Comparison of ENCODE assay signal across 25 cellular contexts in genomic region chr11:107408762-107409200, GRCh38. TPM values are rescaled to one million over a fixed set of nuclear protein-coding genes. Genes with fewer than 3 reads are reported as not detected.
DNase-seq lines count a peak whose midpoint lies in the region; ATAC-seq and FAIRE-seq lines count a peak whose summit lies in the region.
"Had no signal": no experiment of that assay in that cellular context is flagged by ENCODE, and none has a peak within 500 bp of the region (broad histone marks: within the 10 kb centered on the region; RNA-seq: fewer than 3 reads in every experiment).

No MANE protein-coding gene starts in this region.

- ATAC-seq in GM21786 (IDR thresholded peaks at IDR 0.05; ENCODE audit: unreplicated experiment) (peak; percentile 66), left lobe of liver (peak; percentile 86), Right ventricle myocardium superior (ENCODE audit: poor library complexity) (no peak), GM21515 (IDR thresholded peaks at IDR 0.05; ENCODE audit: unreplicated experiment) (no peak)
- ATAC-seq: K562, upper lobe of right lung had no signal

- intact Hi-C loops in Right ventricle myocardium superior (cut with DNase I), result no loop called here

- DNase-seq in GM18507 (ENCODE audit: extremely low spot score, insufficient read length, low read depth) (no peak), M059J (ENCODE audit: low read depth) (peak; percentile 1), left lobe of liver (ENCODE audit: low spot score) (no peak), Right ventricle myocardium superior (no peak), superior temporal gyrus (ENCODE audit: extremely low spot score) (no peak)
- DNase-seq in activated naive CD4-positive, alpha-beta T cell treated with anti-CD3 and anti-CD28 coated beads, Interleukin-2, amount 50 U/mL, for 16 hours, result no peak
- DNase-seq: activated B cell treated with CpG ODN at 0.5 μM for 24 hours; activated CD4-positive, alpha-beta memory T cell treated with anti-CD3 and anti-CD28 coated beads for 36 hours; activated CD8-positive, alpha-beta memory T cell treated with anti-CD3 and anti-CD28 coated beads, Interleukin-2, amount 50 U/mL, for 48 hours; activated naive CD8-positive, alpha-beta T cell treated with anti-CD3 and anti-CD28 coated beads for 36 hours; caudate nucleus; dermis blood vessel endothelial cell; DMS79 treated with DMSO at 0.1 percent for 48 hours; kidney glomerular epithelial cell; MM.1S; NCI-H1417; NCI-H2081 treated with DMSO at 0.1 percent for 48 hours; NCI-H82; SW 1271; upper lobe of right lung had no signal

- FAIRE-seq in GM18507 (lab: Jason Lieb, UNC), result peak; percentile 49
- FAIRE-seq: astrocyte, H1, K562 had no signal

RNA-seq across cellular contexts. Expression of gene CWF19L2, which starts 48.8 kb away (rescaled TPM):
- total RNA-seq in M059J (2014; rRNA removed; shearing (Covaris generic)), result 7.8 TPM in 2 replicates
- total RNA-seq in left lobe of liver (4.4 TPM), Right ventricle myocardium superior (8.4 TPM)

Comparison
In these comparisons a context has a peak if more than half of its experiments do, and no peak if none do; other contexts are left out.
1. ATAC-seq: peak in GM21786 (single experiment) and left lobe of liver (single experiment); none in Right ventricle myocardium superior (single experiment) and GM21515 (single experiment).